In the genomic region with DNA sequence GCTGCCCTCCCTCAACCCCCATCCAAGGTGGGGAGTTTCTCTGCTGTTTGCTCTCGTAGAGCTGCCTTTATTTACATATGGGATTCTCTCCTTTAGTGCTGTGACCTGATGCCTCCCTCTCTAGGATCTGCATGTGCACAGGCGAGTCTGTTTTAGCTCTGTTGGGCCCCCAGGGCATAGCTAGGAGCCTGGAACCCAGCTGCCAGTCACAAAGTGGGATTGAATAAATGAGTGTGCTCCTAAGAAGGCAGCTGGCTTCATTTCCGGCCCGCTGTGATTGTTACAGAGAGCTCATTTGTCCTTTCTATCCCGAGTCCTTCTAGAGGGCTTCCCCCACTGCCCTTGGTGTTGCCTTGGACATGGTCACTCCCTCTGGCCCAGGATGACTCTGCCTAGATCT, we compare ENCODE assay signal across 23 cellular contexts.
DNase-seq lines count a peak whose midpoint lies in the region; ATAC-seq and TF ChIP-seq lines count a peak whose summit lies in the region.
"Had no signal": no experiment of that assay in that cellular context is flagged by ENCODE, and none has a peak within 500 bp of the region (broad histone marks: within the 10 kb centered on the region; RNA-seq: fewer than 3 reads in every experiment).

No MANE protein-coding gene starts in this region.

- H3K27me3 ChIP-seq in hepatocyte = peaks cover 18% of the 10 kb centered on the region
- H3K27me3 ChIP-seq: uterus had no signal

- ATAC-seq in GM19023 (IDR thresholded peaks at IDR 0.05; ENCODE audit: unreplicated experiment) = no peak
- ATAC-seq in activated T-cell treated with anti-CD3 and anti-CD28 coated beads, Interleukin-2, amount 50 U/mL, for 72 hours (replicated peaks in 1 of 2) = no peak
- ATAC-seq: esophagus mucosa, K562, left lobe of liver had no signal

- no peaks in the 10 kb centered on the region for H3K79me2 ChIP-seq in hepatocyte

- no peaks in the 10 kb centered on the region for H4K20me1 ChIP-seq in hepatocyte (ENCODE audit: insufficient read depth, poor library complexity, severe bottlenecking)

- no peak overlapping the region for H3K4me3 Mint-ChIP-seq in activated T-cell treated with anti-CD3 and anti-CD28 coated beads, Interleukin-2, amount 50 U/mL, for 72 hours
- H3K4me3 Mint-ChIP-seq: central memory CD8-positive, alpha-beta T cell; nephron progenitor cell had no signal

- no peak overlapping the region for H3K27ac Mint-ChIP-seq in activated T-cell treated with anti-CD3 and anti-CD28 coated beads, Interleukin-2, amount 50 U/mL, for 72 hours
- H3K27ac Mint-ChIP-seq: nephron progenitor cell had no signal

- no peaks in the 10 kb centered on the region for H3K9me3 ChIP-seq in hepatocyte (ENCODE audit: low read depth)
- H3K9me3 ChIP-seq: uterus had no signal

- WGBS in hepatocyte (ENCODE audit: low lambda C conversion rate, missing lambda C conversion rate) = 28% methylated on average over 5 of the region's 5 CpGs

- H3K4me2 ChIP-seq in hepatocyte = no peak overlapping the region

- H3K4me1 Mint-ChIP-seq in activated T-cell treated with anti-CD3 and anti-CD28 coated beads, Interleukin-2, amount 50 U/mL, for 72 hours (ENCODE audit: low read depth) = no peaks in the 10 kb centered on the region
- H3K4me1 Mint-ChIP-seq: central memory CD8-positive, alpha-beta T cell had no signal

- no peak overlapping the region for H2AFZ ChIP-seq in hepatocyte

- no peaks in the 10 kb centered on the region for H3K9me3 Mint-ChIP-seq in activated T-cell treated with anti-CD3 and anti-CD28 coated beads, Interleukin-2, amount 50 U/mL, for 72 hours
- H3K9me3 Mint-ChIP-seq: central memory CD8-positive, alpha-beta T cell; nephron progenitor cell had no signal

- no peaks in the 10 kb centered on the region for H3K36me3 ChIP-seq in hepatocyte (replicated peaks; ENCODE audit: insufficient read depth, low read depth)
- H3K36me3 ChIP-seq: uterus had no signal

- no peaks in the 10 kb centered on the region for H3K27me3 Mint-ChIP-seq in activated T-cell treated with anti-CD3 and anti-CD28 coated beads, Interleukin-2, amount 50 U/mL, for 72 hours (ENCODE audit: low read depth)

- TF ChIP-seq CTCF in hepatocyte (IDR thresholded peaks at IDR 0.05; ENCODE audit: poor library complexity) = no peak

- H3K4me3 ChIP-seq in hepatocyte = no peak overlapping the region
- H3K4me3 ChIP-seq: K562, uterus had no signal

- H3K36me3 Mint-ChIP-seq in activated T-cell treated with anti-CD3 and anti-CD28 coated beads, Interleukin-2, amount 50 U/mL, for 72 hours (ENCODE audit: insufficient read depth in 2 of 2) = no peaks in the 10 kb centered on the region

- H3K9me2 ChIP-seq in hepatocyte (replicated peaks; ENCODE audit: insufficient read depth) = no peaks in the 10 kb centered on the region

- peak; percentile 97 for DNase-seq in COLO668 (lab: John Stamatoyannopoulos, UW; ENCODE audit: unreplicated experiment)
- peak; percentile 95 for DNase-seq in NCI-H146 (lab: John Stamatoyannopoulos, UW)
- peak; percentile 100 for DNase-seq in NCI-H510A treated with DMSO at 0.1 percent for 48 hours (lab: John Stamatoyannopoulos, UW)
- peak; percentile 28 for DNase-seq in hepatocyte (ENCODE audit: low spot score)
- no peak for DNase-seq in T-helper 1 cell
- no peak for DNase-seq in activated T-cell treated with anti-CD3 and anti-CD28 coated beads, Interleukin-2, amount 50 U/mL, for 72 hours
- no peak for DNase-seq in activated CD4-positive, CD25-positive, alpha-beta regulatory T cell (lab: John Stamatoyannopoulos, UW)
- DNase-seq: activated CD4-positive, alpha-beta T cell treated with anti-CD3 and anti-CD28 coated beads, Interleukin-2, amount 50 U/mL, for 48 hours; activated naive CD4-positive, alpha-beta T cell; activated T-cell treated with anti-CD3 and anti-CD28 coated beads for 4 hours; anterior cingulate cortex; DMS53; MV-4-11; NCI-H226; nephron progenitor cell; stimulated activated CD4-positive, alpha-beta T cell treated with anti-CD3 and anti-CD28 coated beads, Interleukin-4, amount 100 ng/mL, for 4 hours; uterus; WERI-Rb-1 had no signal

- H3K4me1 ChIP-seq in hepatocyte (ENCODE audit: insufficient read depth) = no peaks in the 10 kb centered on the region
- H3K4me1 ChIP-seq: uterus had no signal

- no peak overlapping the region for H3K27ac ChIP-seq in hepatocyte
- H3K27ac ChIP-seq: uterus had no signal

Comparison
In these comparisons a context has a peak if more than half of its experiments do, and no peak if none do; other contexts are left out.
1. DNase-seq: peak in COLO668 (single experiment), NCI-H146 (single experiment), NCI-H510A treated with DMSO at 0.1 percent for 48 hours (single experiment) and hepatocyte (single experiment); none in T-helper 1 cell (0 of 5), activated T-cell treated with anti-CD3 and anti-CD28 coated beads, Interleukin-2, amount 50 U/mL, for 72 hours (0 of 2) and activated CD4-positive, CD25-positive, alpha-beta regulatory T cell (0 of 4).